1 cellular context compared by ENCODE assay signal in the genomic region with DNA sequence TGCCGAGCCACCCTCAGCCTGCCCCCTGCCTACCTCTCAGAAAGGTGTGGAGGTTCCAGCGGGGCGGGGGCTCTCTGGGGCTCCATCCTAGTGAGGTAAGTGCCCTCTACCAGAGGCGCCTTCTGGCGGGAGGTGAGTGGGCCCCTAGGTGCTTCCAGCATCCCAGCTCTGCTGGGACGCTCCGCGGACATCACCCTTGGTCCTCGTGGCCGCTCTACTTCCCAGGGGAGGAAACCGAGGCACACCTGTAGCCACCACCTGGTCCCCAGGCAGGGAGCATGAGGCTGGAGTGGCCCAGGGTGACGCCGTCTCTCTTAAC.
TF ChIP-seq lines count a peak whose summit lies in the region.

No MANE protein-coding gene starts in this region.

TF ChIP-seq in H1, 55 proteins besides CTCF, POLR2A, EP300 and RAD21:
- TF ChIP-seq SIN3A (conservative IDR thresholded peaks at IDR 0.05 in 1 of 2, IDR thresholded peaks at IDR 0.05 in 1 of 2; ENCODE audit: low read depth in 1 of 2, low read length in 2 of 2) (no peak), POU5F1 (IDR thresholded peaks at IDR 0.05; ENCODE audit: low read depth, low read length) (no peak), POLR2AphosphoS5 (IDR thresholded peaks at IDR 0.05; ENCODE audit: low read depth, low read length) (no peak), KDM4A (IDR thresholded peaks at IDR 0.05; ENCODE audit: low read depth, low read length, severe bottlenecking) (no peak), TBP (IDR thresholded peaks at IDR 0.05; ENCODE audit: low read depth, low read length) (no peak), SP2 (IDR thresholded peaks at IDR 0.05; ENCODE audit: low read length) (no peak), NANOG (IDR thresholded peaks at IDR 0.05; ENCODE audit: insufficient read depth, low read depth, low read length, poor library complexity, severe bottlenecking) (no peak), CHD2 (IDR thresholded peaks at IDR 0.05; ENCODE audit: low read length) (no peak)
- TF ChIP-seq, protein P1, sequence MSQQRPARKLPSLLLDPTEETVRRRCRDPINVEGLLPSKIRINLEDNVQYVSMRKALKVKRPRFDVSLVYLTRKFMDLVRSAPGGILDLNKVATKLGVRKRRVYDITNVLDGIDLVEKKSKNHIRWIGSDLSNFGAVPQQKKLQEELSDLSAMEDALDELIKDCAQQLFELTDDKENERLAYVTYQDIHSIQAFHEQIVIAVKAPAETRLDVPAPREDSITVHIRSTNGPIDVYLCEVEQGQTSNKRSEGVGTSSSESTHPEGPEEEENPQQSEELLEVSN (IDR thresholded peaks at IDR 0.05) = no peak
TF ChIP-seq in H1: peak in this region for 0.
